Comparison of ENCODE assay signal across 1 cellular context in genomic region chr17:57420674-57421392, GRCh38.
TF ChIP-seq lines count a peak whose summit lies in the region.

No MANE protein-coding gene starts in this region.

TF ChIP-seq in GM23338, 12 proteins besides CTCF, POLR2A, EP300 and RAD21 (continued from another document):
- no peak for TF ChIP-seq REST (IDR thresholded peaks at IDR 0.05; ENCODE audit: unreplicated experiment)
- no peak for TF ChIP-seq EZH2phosphoT487 (IDR thresholded peaks at IDR 0.05; ENCODE audit: unreplicated experiment)
- no peak for TF ChIP-seq ZNF114 (CRISPR knock-in tag; IDR thresholded peaks at IDR 0.05)
- no peak for TF ChIP-seq CREB1 (CRISPR knock-in tag; IDR thresholded peaks at IDR 0.05; ENCODE audit: low read depth)
- TF ChIP-seq, protein P1, sequence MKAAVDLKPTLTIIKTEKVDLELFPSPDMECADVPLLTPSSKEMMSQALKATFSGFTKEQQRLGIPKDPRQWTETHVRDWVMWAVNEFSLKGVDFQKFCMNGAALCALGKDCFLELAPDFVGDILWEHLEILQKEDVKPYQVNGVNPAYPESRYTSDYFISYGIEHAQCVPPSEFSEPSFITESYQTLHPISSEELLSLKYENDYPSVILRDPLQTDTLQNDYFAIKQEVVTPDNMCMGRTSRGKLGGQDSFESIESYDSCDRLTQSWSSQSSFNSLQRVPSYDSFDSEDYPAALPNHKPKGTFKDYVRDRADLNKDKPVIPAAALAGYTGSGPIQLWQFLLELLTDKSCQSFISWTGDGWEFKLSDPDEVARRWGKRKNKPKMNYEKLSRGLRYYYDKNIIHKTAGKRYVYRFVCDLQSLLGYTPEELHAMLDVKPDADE (IDR thresholded peaks at IDR 0.05): no peak
- no peak for TF ChIP-seq POLR2AphosphoS5 (IDR thresholded peaks at IDR 0.05; ENCODE audit: low read depth)
